34 cellular contexts compared by ENCODE assay signal in genomic region chr2:233047206-233047605, GRCh38. TPM values are rescaled to one million over a fixed set of nuclear protein-coding genes. Genes with fewer than 3 reads are reported as not detected.
"Had no signal": no experiment of that assay in that cellular context is flagged by ENCODE, and none has a peak within 500 bp of the region (broad histone marks: within the 10 kb centered on the region; RNA-seq: fewer than 3 reads in every experiment).

No MANE protein-coding gene starts in this region.

- H3K4me1 ChIP-seq: Peyer's patch, SJSA1 had no signal

- ATAC-seq: activated CD8-positive, alpha-beta T cell treated with anti-CD3 and anti-CD28 coated beads for 36 hours; activated naive CD8-positive, alpha-beta T cell treated with anti-CD3 and anti-CD28 coated beads, Interleukin-2, amount 50 U/mL, for 24 hours; activated T-cell treated with anti-CD3 and anti-CD28 coated beads, Interleukin-2, amount 50 U/mL, for 72 hours; activated T-helper 17 cell treated with anti-CD3 and anti-CD28 coated beads, Interleukin-2, amount 50 U/mL, for 72 hours; PC-3 had no signal

- H3K36me3 Mint-ChIP-seq: activated naive CD4-positive, alpha-beta T cell treated with anti-CD3 and anti-CD28 coated beads, Interleukin-2, amount 10 ng/mL, durations not matched to agents 7 days and 5 days; activated naive CD8-positive, alpha-beta T cell; brain had no signal

- H3K36me3 ChIP-seq: Peyer's patch, SJSA1 had no signal

- H3K4me1 Mint-ChIP-seq: activated CD4-positive, alpha-beta T cell treated with anti-CD3 and anti-CD28 coated beads, Interleukin-2, amount 10 ng/mL, durations not matched to agents 24 days and 14 days; activated naive CD4-positive, alpha-beta T cell treated with anti-CD3 and anti-CD28 coated beads, Interleukin-2, amount 10 ng/mL, durations not matched to agents 7 days and 5 days; activated naive CD8-positive, alpha-beta T cell treated with anti-CD3 and anti-CD28 coated beads, Interleukin-2, amount 50 U/mL, for 24 hours had no signal

- H3K27me3 Mint-ChIP-seq: activated naive CD8-positive, alpha-beta T cell; activated naive CD8-positive, alpha-beta T cell treated with anti-CD3 and anti-CD28 coated beads, Interleukin-2, amount 50 U/mL, for 24 hours had no signal

- H3K27me3 ChIP-seq: Peyer's patch, SJSA1 had no signal

- H3K4me3 Mint-ChIP-seq: activated CD4-positive, alpha-beta T cell treated with anti-CD3 and anti-CD28 coated beads, Interleukin-2, amount 10 ng/mL, durations not matched to agents 24 days and 14 days; activated CD8-positive, alpha-beta T cell treated with anti-CD3 and anti-CD28 coated beads for 36 hours; activated naive CD4-positive, alpha-beta T cell treated with anti-CD3 and anti-CD28 coated beads, Interleukin-2, amount 10 ng/mL, durations not matched to agents 7 days and 5 days; activated naive CD8-positive, alpha-beta T cell; activated naive CD8-positive, alpha-beta T cell treated with anti-CD3 and anti-CD28 coated beads, Interleukin-2, amount 50 U/mL, for 24 hours; activated T-cell treated with anti-CD3 and anti-CD28 coated beads, Interleukin-2, amount 50 U/mL, for 72 hours; activated T-helper 17 cell treated with anti-CD3 and anti-CD28 coated beads, Interleukin-2, amount 50 U/mL, for 72 hours; brain; T-helper 1 cell treated with Interleukin-12 subunit alpha and Interleukin-12 subunit beta and Interleukin-4 antibody, amounts not matched to agents 30 μg/mL and 1 μg/mL, for 36 hours had no signal

- DNase-seq: activated CD4-positive, alpha-beta T cell treated with anti-CD3 and anti-CD28 coated beads, Interleukin-2, amount 10 ng/mL, durations not matched to agents 24 days and 14 days; activated CD4-positive, alpha-beta T cell treated with anti-CD3 and anti-CD28 coated beads, Interleukin-2, amount 50 U/mL, for 4 hours; activated CD8-positive, alpha-beta T cell treated with anti-CD3 and anti-CD28 coated beads for 36 hours; activated naive CD4-positive, alpha-beta T cell treated with anti-CD3 and anti-CD28 coated beads, Interleukin-2, amount 10 ng/mL, durations not matched to agents 7 days and 5 days; activated naive CD8-positive, alpha-beta T cell treated with anti-CD3 and anti-CD28 coated beads, Interleukin-2, amount 50 U/mL, for 24 hours; activated T-cell treated with anti-CD3 and anti-CD28 coated beads, Interleukin-2, amount 50 U/mL, for 1 hour; activated T-cell treated with anti-CD3 and anti-CD28 coated beads, Interleukin-2, amount 50 U/mL, for 72 hours; central memory CD4-positive, alpha-beta T cell; NCI-H1092 treated with DMSO at 0.1 percent for 48 hours; NCI-H1417; NCI-H146; NCI-H187; NCI-H2029 treated with DMSO at 0.1 percent for 48 hours; NCI-H2107; NCI-H2171; NCI-H510A; NCI-H526; NCI-H748 treated with DMSO at 0.1 percent for 48 hours; NK-92 treated with Interleukin-12 subunit alpha and Interleukin-12 subunit beta, amount 100 ng/mL, for 24 hours; PC-3; Peyer's patch; RPMI8226; SHP77 treated with DMSO at 0.1 percent for 48 hours; SK-N-SH; T1000 had no signal

- H3K4me3 ChIP-seq: Peyer's patch, SJSA1 had no signal

- H3K27ac ChIP-seq: KMS-11, Peyer's patch, SJSA1 had no signal

- H3K9me3 ChIP-seq: Peyer's patch, SJSA1, SK-N-SH had no signal

- H3K9me3 Mint-ChIP-seq: activated CD4-positive, alpha-beta T cell treated with anti-CD3 and anti-CD28 coated beads, Interleukin-2, amount 10 ng/mL, durations not matched to agents 24 days and 14 days; activated CD8-positive, alpha-beta T cell treated with anti-CD3 and anti-CD28 coated beads for 36 hours; activated naive CD4-positive, alpha-beta T cell treated with anti-CD3 and anti-CD28 coated beads, Interleukin-2, amount 10 ng/mL, durations not matched to agents 7 days and 5 days; activated naive CD8-positive, alpha-beta T cell treated with anti-CD3 and anti-CD28 coated beads, Interleukin-2, amount 50 U/mL, for 24 hours; activated T-cell treated with anti-CD3 and anti-CD28 coated beads, Interleukin-2, amount 50 U/mL, for 72 hours; activated T-helper 17 cell treated with anti-CD3 and anti-CD28 coated beads, Interleukin-2, amount 50 U/mL, for 72 hours; T-helper 1 cell treated with Interleukin-12 subunit alpha and Interleukin-12 subunit beta and Interleukin-4 antibody, amounts not matched to agents 30 μg/mL and 1 μg/mL, for 36 hours had no signal

- H3K27ac Mint-ChIP-seq: activated CD4-positive, alpha-beta T cell treated with anti-CD3 and anti-CD28 coated beads, Interleukin-2, amount 10 ng/mL, durations not matched to agents 24 days and 14 days; activated CD8-positive, alpha-beta T cell treated with anti-CD3 and anti-CD28 coated beads for 36 hours; activated naive CD4-positive, alpha-beta T cell treated with anti-CD3 and anti-CD28 coated beads, Interleukin-2, amount 10 ng/mL, durations not matched to agents 7 days and 5 days; activated naive CD8-positive, alpha-beta T cell treated with anti-CD3 and anti-CD28 coated beads, Interleukin-2, amount 50 U/mL, for 24 hours; activated T-cell treated with anti-CD3 and anti-CD28 coated beads, Interleukin-2, amount 50 U/mL, for 72 hours; brain had no signal

RNA-seq across cellular contexts. Expression of gene NEU2, which starts 14.7 kb away (rescaled TPM):
- total RNA-seq: activated CD4-positive, alpha-beta T cell treated with anti-CD3 and anti-CD28 coated beads, Interleukin-2, amount 10 ng/mL, durations not matched to agents 24 days and 14 days; activated CD8-positive, alpha-beta memory T cell treated with anti-CD3 and anti-CD28 coated beads for 36 hours; activated CD8-positive, alpha-beta T cell treated with anti-CD3 and anti-CD28 coated beads for 36 hours; activated T-cell treated with anti-CD3 and anti-CD28 coated beads, Interleukin-2, amount 50 U/mL, for 72 hours; activated T-helper 17 cell treated with anti-CD3 and anti-CD28 coated beads, Interleukin-2, amount 50 U/mL, for 72 hours; bronchial epithelial cell; LHCN-M2; Peyer's patch; SJSA1 had no signal
